ENCODE assay signal across 3 cellular contexts in genomic region chr7:41339913-41340676, GRCh38.
TF ChIP-seq lines count a peak whose summit lies in the region.

No MANE protein-coding gene starts in this region.

TF ChIP-seq in liver, 16 proteins besides CTCF, POLR2A, EP300 and RAD21:
- TF ChIP-seq EGR1 (IDR thresholded peaks at IDR 0.05; ENCODE audit: low read depth in 2 of 2) (peak; percentile 31 to 96), FOXA2 (IDR thresholded peaks at IDR 0.05) (peak; percentile 78), FOXA1 (IDR thresholded peaks at IDR 0.05) (peak; percentile 50), HNF4A (conservative IDR thresholded peaks at IDR 0.05) (peak; percentile 70 to 83), ZBTB33 (IDR thresholded peaks at IDR 0.05) (peak; percentile 43), NR2F2 (IDR thresholded peaks at IDR 0.05) (no peak), GABPA (IDR thresholded peaks at IDR 0.05 in 1 of 2, conservative IDR thresholded peaks at IDR 0.05 in 1 of 2) (no peak), TAF1 (conservative IDR thresholded peaks at IDR 0.05) (no peak), YY1 (IDR thresholded peaks at IDR 0.05) (peak; percentile 38), RXRA (IDR thresholded peaks at IDR 0.05) (peak; percentile 81 to 88), REST (IDR thresholded peaks at IDR 0.05) (no peak), ATF3 (IDR thresholded peaks at IDR 0.05) (no peak), HNF4G (IDR thresholded peaks at IDR 0.05) (peak; percentile 46), MAX (IDR thresholded peaks at IDR 0.05) (peak; percentile 97), SP1 (IDR thresholded peaks at IDR 0.05) (peak; percentile 64), JUND (IDR thresholded peaks at IDR 0.05) (peak in 1 of 2 donors; percentile 28)

TF ChIP-seq in HepG2, 621 proteins besides CTCF, POLR2A, EP300 and RAD21:
- no peak for TF ChIP-seq ZKSCAN1 (IDR thresholded peaks at IDR 0.05; ENCODE audit: low read length)
- no peak for TF ChIP-seq KLF12 (CRISPR knock-in tag; IDR thresholded peaks at IDR 0.05; ENCODE audit: borderline replicate concordance)
- no peak for TF ChIP-seq TCF7L2 (IDR thresholded peaks at IDR 0.05; ENCODE audit: low read depth, low read length)
- no peak for TF ChIP-seq SP140L (CRISPR knock-in tag; IDR thresholded peaks at IDR 0.05; ENCODE audit: borderline replicate concordance)
- no peak for TF ChIP-seq KLF13 (CRISPR knock-in tag; IDR thresholded peaks at IDR 0.05)
- no peak for TF ChIP-seq CBFB (CRISPR knock-in tag; IDR thresholded peaks at IDR 0.05)
- no peak for TF ChIP-seq NR0B2 (CRISPR knock-in tag; IDR thresholded peaks at IDR 0.05)
- no peak for TF ChIP-seq ZNF580 (CRISPR knock-in tag; IDR thresholded peaks at IDR 0.05; ENCODE audit: borderline replicate concordance, low read depth)
- TF ChIP-seq ZNF670 (CRISPR knock-in tag; IDR thresholded peaks at IDR 0.05; ENCODE audit: borderline replicate concordance), result no peak
- no peak for TF ChIP-seq U2AF1 (optimal IDR thresholded peaks at IDR 0.05; ENCODE audit: low read depth, low read length)
- no peak for TF ChIP-seq MIER3 (CRISPR knock-in tag; IDR thresholded peaks at IDR 0.05; ENCODE audit: borderline replicate concordance)
- no peak for TF ChIP-seq MNT (IDR thresholded peaks at IDR 0.05)
- TF ChIP-seq SKI (IDR thresholded peaks at IDR 0.05; ENCODE audit: partially characterized antibody), result no peak
- no peak for TF ChIP-seq SAFB2 (CRISPR knock-in tag; IDR thresholded peaks at IDR 0.05; ENCODE audit: borderline replicate concordance, low read depth)
- no peak for TF ChIP-seq RBFOX2 (IDR thresholded peaks at IDR 0.05; ENCODE audit: low read depth, low read length)
- TF ChIP-seq ZNF747 (CRISPR knock-in tag; IDR thresholded peaks at IDR 0.05; ENCODE audit: borderline replicate concordance), result no peak
- no peak for TF ChIP-seq ZFP36 (IDR thresholded peaks at IDR 0.05; ENCODE audit: borderline replicate concordance, low read depth, low read length, partially characterized antibody)
- TF ChIP-seq ZNF577 (CRISPR knock-in tag; IDR thresholded peaks at IDR 0.05; ENCODE audit: borderline replicate concordance, low read depth), result no peak
- no peak for TF ChIP-seq SYNCRIP (IDR thresholded peaks at IDR 0.05; ENCODE audit: insufficient read depth, low read depth, low read length)

TF ChIP-seq in endothelial cell of umbilical vein, 7 proteins besides CTCF, POLR2A, EP300 and RAD21:
- no peak for TF ChIP-seq FOS (IDR thresholded peaks at IDR 0.05; ENCODE audit: borderline replicate concordance, insufficient read depth, low read length)
- TF ChIP-seq POLR2AphosphoS5 (IDR thresholded peaks at IDR 0.05; ENCODE audit: insufficient read depth, low read depth, low read length), result no peak
- no peak for TF ChIP-seq GATA2 (IDR thresholded peaks at IDR 0.05; ENCODE audit: insufficient read depth, insufficient read length, low read depth, low read length)
- no peak for TF ChIP-seq MYC (IDR thresholded peaks at IDR 0.05; ENCODE audit: low read depth, low read length)
- TF ChIP-seq EZH2 (IDR thresholded peaks at IDR 0.05; ENCODE audit: borderline replicate concordance, low read depth, low read length, severe bottlenecking), result no peak
- no peak for TF ChIP-seq JUN (IDR thresholded peaks at IDR 0.05; ENCODE audit: borderline replicate concordance, insufficient read depth, insufficient read length, low read depth)
- TF ChIP-seq MAX (IDR thresholded peaks at IDR 0.05; ENCODE audit: insufficient read depth, insufficient read length), result no peak
